In the genomic region with DNA sequence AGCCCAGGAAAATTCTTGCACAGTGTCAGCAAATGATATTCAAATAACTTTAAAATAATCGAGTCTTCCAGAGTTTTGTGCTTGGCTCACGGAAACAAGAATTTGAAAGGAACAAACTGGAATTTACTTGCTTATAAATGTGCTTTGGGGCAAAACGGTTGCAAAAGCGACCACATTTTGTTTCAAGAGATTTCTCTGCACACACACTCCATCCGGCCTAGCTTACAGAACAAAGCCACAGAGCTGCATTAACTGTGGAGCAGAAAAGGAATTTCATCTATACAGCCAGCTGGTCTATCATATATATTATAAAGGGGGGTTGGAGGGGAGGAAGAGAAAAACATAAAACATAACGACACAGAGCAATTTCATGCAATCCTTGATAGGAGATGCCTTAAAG, we compare ENCODE assay signal across 21 cellular contexts.
DNase-seq lines count a peak whose midpoint lies in the region; ATAC-seq, FAIRE-seq and TF ChIP-seq lines count a peak whose summit lies in the region.
"Had no signal": no experiment of that assay in that cellular context is flagged by ENCODE, and none has a peak within 500 bp of the region (broad histone marks: within the 10 kb centered on the region; RNA-seq: fewer than 3 reads in every experiment).

No MANE protein-coding gene starts in this region.

- no peak overlapping the region for H3K4me2 ChIP-seq in HepG2 (ENCODE audit: low read depth, low read length)

- POLR2A ChIA-PET in HepG2 (lab: Yijun Ruan, JAX) = no interaction called here

- no peaks in the 10 kb centered on the region for H3K36me3 Mint-ChIP-seq in brain
- H3K36me3 Mint-ChIP-seq in neural crest cell (ENCODE audit: low read depth) = no peaks in the 10 kb centered on the region

- no TSS peak for BruUV-seq in HepG2 (replicated peaks; lab: Mats Ljungman, UMichigan)

- H3K27me3 Mint-ChIP-seq in brain (no peaks in the 10 kb centered on the region), neural crest cell (ENCODE audit: low read depth) (no peaks in the 10 kb centered on the region)

- no peak for TF ChIP-seq RAD21 in HepG2 (CRISPR knock-in tag; IDR thresholded peaks at IDR 0.05)

- H3K4me1 Mint-ChIP-seq in brain (peaks cover 13% of the 10 kb centered on the region), neural crest cell (peaks cover 16% of the 10 kb centered on the region)

- no peak overlapping the region for H3K9ac ChIP-seq in HepG2 (ENCODE audit: insufficient read depth, low read depth, low read length)

- no peak for TF ChIP-seq EP300 in HepG2 (IDR thresholded peaks at IDR 0.05; ENCODE audit: low read depth in 2 of 2, low read length in 2 of 2)
- no peak for TF ChIP-seq EP300 in HepG2 (CRISPR knock-in tag; IDR thresholded peaks at IDR 0.05; ENCODE audit: borderline replicate concordance)

- H3K36me3 ChIP-seq in HepG2 (replicated peaks in 1 of 2; ENCODE audit: control insufficient read depth in 1 of 2, insufficient read depth in 2 of 2, low read length in 2 of 2) = no peaks in the 10 kb centered on the region
- H3K36me3 ChIP-seq: HAP-1, MG63, SJSA1 had no signal

- H3K9me3 Mint-ChIP-seq in brain (peaks cover 0 to 6% (median 0%) of the 10 kb centered on the region in 5 experiments), neural crest cell (no peaks in the 10 kb centered on the region)

- WGBS in HepG2 (ENCODE audit: low lambda C conversion rate) = 4% methylated on average over 6 of the region's 6 CpGs

- no peaks in the 10 kb centered on the region for H3K79me2 ChIP-seq in HepG2 (ENCODE audit: insufficient read depth, low read length)

- no peaks in the 10 kb centered on the region for H3K9me3 ChIP-seq in HepG2 (ENCODE audit: low read length)
- H3K9me3 ChIP-seq: HAP-1, MG63, SJSA1 had no signal

- no peak overlapping the region for H3K4me3 ChIP-seq in HepG2 (replicated peaks in 1 of 3; ENCODE audit: insufficient read depth in 1 of 3, low read depth in 2 of 3, low read length in 3 of 3)
- H3K4me3 ChIP-seq: HAP-1, MG63, SJSA1 had no signal

- H3K4me3 Mint-ChIP-seq in brain = peak overlapping the region in 1 of 5 experiments; percentile 10
- H3K4me3 Mint-ChIP-seq in neural crest cell = no peak overlapping the region

- peak overlapping the region; percentile 33 to 84 (median 48) for H3K27ac Mint-ChIP-seq in brain
- H3K27ac Mint-ChIP-seq in neural crest cell (ENCODE audit: unreplicated experiment) = peak overlapping the region; percentile 2

- TF ChIP-seq CTCF in brain (conservative IDR thresholded peaks at IDR 0.05) (no peak), neural crest cell (conservative IDR thresholded peaks at IDR 0.05) (no peak), HepG2 (CRISPR knock-in tag; IDR thresholded peaks at IDR 0.05) (no peak)

- no peak overlapping the region for H2AFZ ChIP-seq in HepG2 (ENCODE audit: low read length)

- no peak overlapping the region for H3K27ac ChIP-seq in HepG2 (ENCODE audit: extremely low read length, insufficient read depth, low read length)
- H3K27ac ChIP-seq: C4-2B, HL-60, SJSA1 had no signal

- H3K4me1 ChIP-seq in HepG2 (ENCODE audit: insufficient read depth, low read length) = no peaks in the 10 kb centered on the region
- H3K4me1 ChIP-seq: SJSA1 had no signal

- CTCF ChIA-PET in HepG2 (lab: Yijun Ruan, JAX; ENCODE audit: low intra/inter-chr PET ratio, low total read pairs) = no interaction called here

- intact Hi-C loops in HepG2 (cut with micrococcal nuclease; ENCODE audit: unreplicated experiment) = no loop called here

- no peak for FAIRE-seq in HepG2 (lab: Jason Lieb, UNC)

- TF ChIP-seq POLR2A in HepG2 (IDR thresholded peaks at IDR 0.05; ENCODE audit: insufficient read depth in 1 of 2, low read depth in 2 of 2, low read length in 2 of 2) = no peak

- ATAC-seq in HepG2 (no peak), HG02763 (IDR thresholded peaks at IDR 0.05; ENCODE audit: unreplicated experiment) (no peak)

- DNase-seq in Kasumi-1 (lab: John Stamatoyannopoulos, UW) (peak; percentile 69 to 81), NCI-H69 (lab: John Stamatoyannopoulos, UW) (peak; percentile 48), neural crest cell (ENCODE audit: low read depth, low spot score) (no peak), HepG2 (ENCODE audit: low spot score) (no peak), middle frontal gyrus (ENCODE audit: extremely low spot score, low spot score) (no peak), iPS-NIHi11 (ENCODE audit: low spot score) (no peak)
- DNase-seq: ACHN, DND-41, IMR-90, MG63, NCI-H1105, NCI-H2227 treated with DMSO at 0.1 percent for 48 hours, NCI-H510A treated with DMSO at 0.1 percent for 48 hours, NCI-H82, SW 1271 had no signal

- no peaks in the 10 kb centered on the region for H3K27me3 ChIP-seq in HepG2 (ENCODE audit: control insufficient read depth in 1 of 2, insufficient read depth in 2 of 2, low read length in 2 of 2)
- H3K27me3 ChIP-seq: MG63, SJSA1 had no signal

- in situ Hi-C loops in HepG2 (cut with HindIII; ENCODE audit: extremely low pct_ligation_motif_present, low pct_unique_long_range_greater_than_20kb) = no loop called here

- no peaks in the 10 kb centered on the region for H4K20me1 ChIP-seq in HepG2 (ENCODE audit: insufficient read depth, low read length)

TF ChIP-seq in HepG2, 621 proteins besides CTCF, POLR2A, EP300 and RAD21:
- TF ChIP-seq WIZ (CRISPR knock-in tag; IDR thresholded peaks at IDR 0.05) = no peak
- no peak for TF ChIP-seq KAT8 (CRISPR knock-in tag; IDR thresholded peaks at IDR 0.05)
- no peak for TF ChIP-seq ZNF747 (CRISPR knock-in tag; IDR thresholded peaks at IDR 0.05; ENCODE audit: borderline replicate concordance)
- no peak for TF ChIP-seq TCF7L2 (IDR thresholded peaks at IDR 0.05; ENCODE audit: low read depth, low read length)
- TF ChIP-seq, protein P1, sequence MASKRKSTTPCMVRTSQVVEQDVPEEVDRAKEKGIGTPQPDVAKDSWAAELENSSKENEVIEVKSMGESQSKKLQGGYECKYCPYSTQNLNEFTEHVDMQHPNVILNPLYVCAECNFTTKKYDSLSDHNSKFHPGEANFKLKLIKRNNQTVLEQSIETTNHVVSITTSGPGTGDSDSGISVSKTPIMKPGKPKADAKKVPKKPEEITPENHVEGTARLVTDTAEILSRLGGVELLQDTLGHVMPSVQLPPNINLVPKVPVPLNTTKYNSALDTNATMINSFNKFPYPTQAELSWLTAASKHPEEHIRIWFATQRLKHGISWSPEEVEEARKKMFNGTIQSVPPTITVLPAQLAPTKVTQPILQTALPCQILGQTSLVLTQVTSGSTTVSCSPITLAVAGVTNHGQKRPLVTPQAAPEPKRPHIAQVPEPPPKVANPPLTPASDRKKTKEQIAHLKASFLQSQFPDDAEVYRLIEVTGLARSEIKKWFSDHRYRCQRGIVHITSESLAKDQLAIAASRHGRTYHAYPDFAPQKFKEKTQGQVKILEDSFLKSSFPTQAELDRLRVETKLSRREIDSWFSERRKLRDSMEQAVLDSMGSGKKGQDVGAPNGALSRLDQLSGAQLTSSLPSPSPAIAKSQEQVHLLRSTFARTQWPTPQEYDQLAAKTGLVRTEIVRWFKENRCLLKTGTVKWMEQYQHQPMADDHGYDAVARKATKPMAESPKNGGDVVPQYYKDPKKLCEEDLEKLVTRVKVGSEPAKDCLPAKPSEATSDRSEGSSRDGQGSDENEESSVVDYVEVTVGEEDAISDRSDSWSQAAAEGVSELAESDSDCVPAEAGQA (IDR thresholded peaks at IDR 0.05; ENCODE audit: low read depth) = no peak
- TF ChIP-seq, protein P1 (CRISPR knock-in tag; IDR thresholded peaks at IDR 0.05; ENCODE audit: borderline replicate concordance) = no peak
- no peak for TF ChIP-seq KLF16 (CRISPR knock-in tag; IDR thresholded peaks at IDR 0.05)
- TF ChIP-seq THAP8 (CRISPR knock-in tag; IDR thresholded peaks at IDR 0.05; ENCODE audit: borderline replicate concordance) = no peak
TF ChIP-seq in HepG2: peak in this region for 0.

Comparison
In these comparisons a context has a peak if more than half of its experiments do, and no peak if none do; other contexts are left out.
1. DNase-seq: peak in Kasumi-1 (2 of 2) and NCI-H69 (single experiment); none in neural crest cell (single experiment), HepG2 (single experiment), middle frontal gyrus (single experiment) and iPS-NIHi11 (single experiment).